Comparison of ENCODE assay signal across 15 cellular contexts in the genomic region with DNA sequence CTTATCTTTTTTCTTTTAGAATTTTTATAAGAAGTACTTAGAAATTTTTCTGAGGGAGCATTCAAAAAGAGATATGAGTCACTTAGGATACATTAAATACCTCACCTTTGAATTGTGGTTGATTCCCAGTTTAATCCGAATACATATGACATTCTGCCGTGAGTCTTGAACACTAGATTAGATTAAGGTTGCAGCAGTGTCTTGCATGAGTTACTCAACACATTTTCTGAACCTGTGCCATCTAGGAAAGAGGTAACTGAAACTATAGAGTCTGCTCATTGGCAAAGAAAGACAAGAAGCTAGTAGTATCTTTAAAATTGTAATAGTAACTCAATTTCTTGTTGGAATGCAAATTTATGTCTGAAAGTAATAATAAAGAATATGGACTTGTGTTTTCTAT. TPM values are rescaled to one million over a fixed set of nuclear protein-coding genes. Genes with fewer than 3 reads are reported as not detected.
DNase-seq lines count a peak whose midpoint lies in the region; TF ChIP-seq lines count a peak whose summit lies in the region.
"Had no signal": no experiment of that assay in that cellular context is flagged by ENCODE, and none has a peak within 500 bp of the region (broad histone marks: within the 10 kb centered on the region; RNA-seq: fewer than 3 reads in every experiment).

No MANE protein-coding gene starts in this region.

- no TSS peak for BruUV-seq in MCF 10A (replicated peaks; lab: Mats Ljungman, UMichigan)

- H3K9me3 ChIP-seq in breast epithelium = no peaks in the 10 kb centered on the region

- peak; percentile 12 for DNase-seq in MCF 10A (ENCODE audit: unreplicated experiment)
- no peak for DNase-seq in breast epithelium (ENCODE audit: low spot score in 2 of 2)
- DNase-seq in choroid plexus epithelial cell (ENCODE audit: low read depth) = peak; percentile 18
- DNase-seq in fibroblast of pulmonary artery (ENCODE audit: low read depth) = peak; percentile 50
- DNase-seq in NK-92 treated with Interleukin-12 subunit alpha and Interleukin-12 subunit beta, amount 100 ng/mL, for 24 hours (lab: John Stamatoyannopoulos, UW) = no peak
- no peak for DNase-seq in activated CD4-positive, alpha-beta memory T cell treated with anti-CD3 and anti-CD28 coated beads, Interleukin-2, amount 10 ng/mL, durations not matched to agents 7 days and 5 days
- no peak for DNase-seq in activated T-cell treated with anti-CD3 and anti-CD28 coated beads, Interleukin-2, amount 50 U/mL, for 1 hour
- DNase-seq: ACHN; C1 segment of cervical spinal cord; Calu3; CD4-positive, alpha-beta T cell; DMS 273 treated with DMSO at 0.1 percent for 48 hours; H7 had no signal

- H3K27ac Mint-ChIP-seq in MCF 10A (ENCODE audit: low read depth, unreplicated experiment) = peak overlapping the region; percentile 12
- H3K27ac Mint-ChIP-seq in activated CD4-positive, alpha-beta memory T cell treated with anti-CD3 and anti-CD28 coated beads, Interleukin-2, amount 10 ng/mL, durations not matched to agents 7 days and 5 days = no peak overlapping the region
- H3K27ac Mint-ChIP-seq: B cell; CD4-positive, alpha-beta T cell; GM23338 had no signal

- no peaks in the 10 kb centered on the region for H3K4me1 ChIP-seq in breast epithelium

- no peak overlapping the region for H3K27ac ChIP-seq in breast epithelium

- TF ChIP-seq POLR2A in breast epithelium (IDR thresholded peaks at IDR 0.05) = no peak

- H3K4me3 ChIP-seq in breast epithelium = no peak overlapping the region
- no peak overlapping the region for H3K4me3 ChIP-seq in choroid plexus epithelial cell (ENCODE audit: low read depth, low read length)
- no peak overlapping the region for H3K4me3 ChIP-seq in fibroblast of pulmonary artery (replicated peaks; ENCODE audit: low read depth, low read length)
- H3K4me3 ChIP-seq: GM23338 had no signal

- intact Hi-C loops in MCF 10A (cut with micrococcal nuclease) (no loop called here), breast epithelium (cut with DNase I; ENCODE audit: low total_unique reads) (no loop called here)

- no peaks in the 10 kb centered on the region for H3K9me3 Mint-ChIP-seq in MCF 10A (ENCODE audit: unreplicated experiment)
- H3K9me3 Mint-ChIP-seq in activated CD4-positive, alpha-beta memory T cell treated with anti-CD3 and anti-CD28 coated beads, Interleukin-2, amount 10 ng/mL, durations not matched to agents 7 days and 5 days = no peaks in the 10 kb centered on the region
- H3K9me3 Mint-ChIP-seq: CD4-positive, alpha-beta T cell; GM23338 had no signal

- peaks cover 25% of the 10 kb centered on the region for H3K36me3 Mint-ChIP-seq in MCF 10A (ENCODE audit: insufficient read depth, unreplicated experiment)
- H3K36me3 Mint-ChIP-seq in activated CD4-positive, alpha-beta memory T cell treated with anti-CD3 and anti-CD28 coated beads, Interleukin-2, amount 10 ng/mL, durations not matched to agents 7 days and 5 days (ENCODE audit: low read depth) = peaks cover 24% of the 10 kb centered on the region

- H3K4me1 Mint-ChIP-seq in MCF 10A (ENCODE audit: insufficient read depth, unreplicated experiment) = peaks cover 3% of the 10 kb centered on the region
- no peaks in the 10 kb centered on the region for H3K4me1 Mint-ChIP-seq in activated CD4-positive, alpha-beta memory T cell treated with anti-CD3 and anti-CD28 coated beads, Interleukin-2, amount 10 ng/mL, durations not matched to agents 7 days and 5 days
- H3K4me1 Mint-ChIP-seq: B cell, GM23338 had no signal

- no peaks in the 10 kb centered on the region for H3K27me3 ChIP-seq in breast epithelium

- TF ChIP-seq CTCF in MCF 10A (IDR thresholded peaks at IDR 0.05; ENCODE audit: unreplicated experiment) = no peak
- TF ChIP-seq CTCF in breast epithelium (IDR thresholded peaks at IDR 0.05) = no peak
- no peak for TF ChIP-seq CTCF in choroid plexus epithelial cell (conservative IDR thresholded peaks at IDR 0.05; ENCODE audit: low read depth, low read length)
- no peak for TF ChIP-seq CTCF in fibroblast of pulmonary artery (IDR thresholded peaks at IDR 0.05; ENCODE audit: low read length, missing control alignments)

- H3K36me3 ChIP-seq in breast epithelium = peaks cover 10% of the 10 kb centered on the region

- POLR2A ChIA-PET in MCF 10A (lab: Yijun Ruan, JAX) = no interaction called here
- POLR2A ChIA-PET in activated CD4-positive, alpha-beta memory T cell treated with anti-CD3 and anti-CD28 coated beads, Interleukin-2, amount 10 ng/mL, durations not matched to agents 7 days and 5 days (lab: Charles Lee) = no interaction called here

- no peak overlapping the region for H3K4me3 Mint-ChIP-seq in MCF 10A (ENCODE audit: unreplicated experiment)
- H3K4me3 Mint-ChIP-seq in activated CD4-positive, alpha-beta memory T cell treated with anti-CD3 and anti-CD28 coated beads, Interleukin-2, amount 10 ng/mL, durations not matched to agents 7 days and 5 days = no peak overlapping the region
- H3K4me3 Mint-ChIP-seq: B cell; CD4-positive, alpha-beta T cell; GM23338 had no signal

- H3K27me3 Mint-ChIP-seq in MCF 10A (ENCODE audit: insufficient read depth, unreplicated experiment) = no peaks in the 10 kb centered on the region
- H3K27me3 Mint-ChIP-seq in activated CD4-positive, alpha-beta memory T cell treated with anti-CD3 and anti-CD28 coated beads, Interleukin-2, amount 10 ng/mL, durations not matched to agents 7 days and 5 days = no peaks in the 10 kb centered on the region
- H3K27me3 Mint-ChIP-seq: B cell; CD4-positive, alpha-beta T cell had no signal

- CTCF ChIA-PET in MCF 10A (lab: Yijun Ruan, JAX) = no interaction called here
- CTCF ChIA-PET in activated CD4-positive, alpha-beta memory T cell treated with anti-CD3 and anti-CD28 coated beads, Interleukin-2, amount 10 ng/mL, durations not matched to agents 7 days and 5 days (lab: Charles Lee) = no interaction called here

RNA-seq across cellular contexts. Expression of a gene that starts 14.9 kb away (rescaled TPM):
- 19.8 and 24.3 TPM in 2 replicates for total RNA-seq in MCF 10A (2022)
- 10 to 100 TPM; 12.0 to 22.0 (median 20.0) TPM for total RNA-seq in breast epithelium
- total RNA-seq in activated CD4-positive, alpha-beta memory T cell treated with anti-CD3 and anti-CD28 coated beads, Interleukin-2, amount 10 ng/mL, durations not matched to agents 7 days and 5 days = 10 to 100 TPM; 14.1 to 15.9 TPM

RNA-seq across cellular contexts. Expression of a gene that starts 15.1 kb away (rescaled TPM):
- total RNA-seq in MCF 10A (2022) (23.2 and 27.7 TPM in 2 replicates), breast epithelium (10 to 100 TPM in 1 of 3 donors, 1 to 10 TPM in 2; 6.9 to 10.2 (median 8.5) TPM)
- 10 to 100 TPM; 19.4 to 20.1 TPM for total RNA-seq in activated CD4-positive, alpha-beta memory T cell treated with anti-CD3 and anti-CD28 coated beads, Interleukin-2, amount 10 ng/mL, durations not matched to agents 7 days and 5 days

RNA-seq across cellular contexts. Expression of a gene that starts 46.0 kb away (rescaled TPM):
- 54.8 and 62.2 TPM in 2 replicates for total RNA-seq in MCF 10A (2022)
- total RNA-seq in breast epithelium = 10 to 100 TPM; 21.3 to 48.2 (median 25.6) TPM
- total RNA-seq in activated CD4-positive, alpha-beta memory T cell treated with anti-CD3 and anti-CD28 coated beads, Interleukin-2, amount 10 ng/mL, durations not matched to agents 7 days and 5 days = 10 to 100 TPM; 22.1 to 23.1 TPM

Comparison
In these comparisons a context has a peak if more than half of its experiments do, and no peak if none do; other contexts are left out.
1. DNase-seq: peak in MCF 10A (single experiment), choroid plexus epithelial cell (single experiment) and fibroblast of pulmonary artery (single experiment); none in breast epithelium (0 of 2), NK-92 treated with Interleukin-12 subunit alpha and Interleukin-12 subunit beta, amount 100 ng/mL, for 24 hours (single experiment), activated CD4-positive, alpha-beta memory T cell treated with anti-CD3 and anti-CD28 coated beads, Interleukin-2, amount 10 ng/mL, durations not matched to agents 7 days and 5 days (single experiment) and activated T-cell treated with anti-CD3 and anti-CD28 coated beads, Interleukin-2, amount 50 U/mL, for 1 hour (single experiment).